Comparison of ENCODE assay signal across 1 cellular context in the genomic region with DNA sequence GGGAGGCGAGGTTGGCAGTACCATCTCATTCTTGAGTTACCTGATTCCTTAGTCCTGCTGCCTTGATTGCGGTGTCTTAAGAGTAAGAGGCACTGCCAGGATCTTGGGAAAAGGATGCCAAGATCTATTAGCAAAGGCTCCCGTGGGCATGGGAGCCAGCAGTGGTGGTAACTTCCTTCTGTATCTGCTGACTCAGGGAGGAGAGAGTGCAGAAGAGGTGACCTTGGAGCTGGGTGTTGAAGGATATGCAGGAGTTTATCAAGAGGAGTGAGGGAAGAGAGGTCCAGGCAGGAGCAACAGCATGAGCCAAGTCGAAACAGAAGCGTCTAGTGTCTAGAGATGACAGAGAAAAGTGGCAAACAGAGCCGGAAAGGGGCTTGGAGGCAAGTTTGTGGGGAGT.
A peak's percentile ranks its signal among the peaks of the same experiment; 100 is the strongest.
TF ChIP-seq lines count a peak whose summit lies in the region.

No MANE protein-coding gene starts in this region.

TF ChIP-seq in HepG2, 621 proteins besides CTCF, POLR2A, EP300 and RAD21:
- TF ChIP-seq MAFF (IDR thresholded peaks at IDR 0.05; ENCODE audit: low read depth, low read length) (peak; percentile 34), MAFK (conservative IDR thresholded peaks at IDR 0.05 in 1 of 2, IDR thresholded peaks at IDR 0.05 in 1 of 2; ENCODE audit: low read length in 2 of 2) (peak; percentile 45 to 51; a peak in 3 of 4 replicates)
- TF ChIP-seq, protein P1, sequence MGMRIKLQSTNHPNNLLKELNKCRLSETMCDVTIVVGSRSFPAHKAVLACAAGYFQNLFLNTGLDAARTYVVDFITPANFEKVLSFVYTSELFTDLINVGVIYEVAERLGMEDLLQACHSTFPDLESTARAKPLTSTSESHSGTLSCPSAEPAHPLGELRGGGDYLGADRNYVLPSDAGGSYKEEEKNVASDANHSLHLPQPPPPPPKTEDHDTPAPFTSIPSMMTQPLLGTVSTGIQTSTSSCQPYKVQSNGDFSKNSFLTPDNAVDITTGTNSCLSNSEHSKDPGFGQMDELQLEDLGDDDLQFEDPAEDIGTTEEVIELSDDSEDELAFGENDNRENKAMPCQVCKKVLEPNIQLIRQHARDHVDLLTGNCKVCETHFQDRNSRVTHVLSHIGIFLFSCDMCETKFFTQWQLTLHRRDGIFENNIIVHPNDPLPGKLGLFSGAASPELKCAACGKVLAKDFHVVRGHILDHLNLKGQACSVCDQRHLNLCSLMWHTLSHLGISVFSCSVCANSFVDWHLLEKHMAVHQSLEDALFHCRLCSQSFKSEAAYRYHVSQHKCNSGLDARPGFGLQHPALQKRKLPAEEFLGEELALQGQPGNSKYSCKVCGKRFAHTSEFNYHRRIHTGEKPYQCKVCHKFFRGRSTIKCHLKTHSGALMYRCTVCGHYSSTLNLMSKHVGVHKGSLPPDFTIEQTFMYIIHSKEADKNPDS (CRISPR knock-in tag; IDR thresholded peaks at IDR 0.05) = no peak
